In the genomic region with DNA sequence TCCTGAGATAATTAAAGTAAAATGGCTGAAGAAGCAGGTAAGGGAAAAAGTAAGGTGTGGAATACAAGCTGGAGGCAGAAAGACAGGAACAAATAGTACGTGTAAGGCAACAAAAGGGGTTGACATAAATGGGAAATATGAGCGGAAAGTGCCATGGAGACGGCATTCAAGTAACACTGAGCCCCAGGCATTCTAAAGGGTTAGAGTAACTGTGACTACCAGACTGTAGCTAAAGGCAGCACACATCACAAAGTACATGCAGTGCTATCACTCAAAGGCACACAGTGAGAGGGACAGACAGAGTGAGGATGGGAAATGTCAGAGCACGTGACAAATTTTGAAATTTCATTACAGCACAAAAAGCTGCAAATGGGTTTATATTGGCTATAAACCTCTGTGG, we compare ENCODE assay signal across 1 cellular context.
TF ChIP-seq lines count a peak whose summit lies in the region.

No MANE protein-coding gene starts in this region.

TF ChIP-seq in GM12878, 131 proteins besides CTCF, POLR2A, EP300 and RAD21:
- TF ChIP-seq, protein P1, sequence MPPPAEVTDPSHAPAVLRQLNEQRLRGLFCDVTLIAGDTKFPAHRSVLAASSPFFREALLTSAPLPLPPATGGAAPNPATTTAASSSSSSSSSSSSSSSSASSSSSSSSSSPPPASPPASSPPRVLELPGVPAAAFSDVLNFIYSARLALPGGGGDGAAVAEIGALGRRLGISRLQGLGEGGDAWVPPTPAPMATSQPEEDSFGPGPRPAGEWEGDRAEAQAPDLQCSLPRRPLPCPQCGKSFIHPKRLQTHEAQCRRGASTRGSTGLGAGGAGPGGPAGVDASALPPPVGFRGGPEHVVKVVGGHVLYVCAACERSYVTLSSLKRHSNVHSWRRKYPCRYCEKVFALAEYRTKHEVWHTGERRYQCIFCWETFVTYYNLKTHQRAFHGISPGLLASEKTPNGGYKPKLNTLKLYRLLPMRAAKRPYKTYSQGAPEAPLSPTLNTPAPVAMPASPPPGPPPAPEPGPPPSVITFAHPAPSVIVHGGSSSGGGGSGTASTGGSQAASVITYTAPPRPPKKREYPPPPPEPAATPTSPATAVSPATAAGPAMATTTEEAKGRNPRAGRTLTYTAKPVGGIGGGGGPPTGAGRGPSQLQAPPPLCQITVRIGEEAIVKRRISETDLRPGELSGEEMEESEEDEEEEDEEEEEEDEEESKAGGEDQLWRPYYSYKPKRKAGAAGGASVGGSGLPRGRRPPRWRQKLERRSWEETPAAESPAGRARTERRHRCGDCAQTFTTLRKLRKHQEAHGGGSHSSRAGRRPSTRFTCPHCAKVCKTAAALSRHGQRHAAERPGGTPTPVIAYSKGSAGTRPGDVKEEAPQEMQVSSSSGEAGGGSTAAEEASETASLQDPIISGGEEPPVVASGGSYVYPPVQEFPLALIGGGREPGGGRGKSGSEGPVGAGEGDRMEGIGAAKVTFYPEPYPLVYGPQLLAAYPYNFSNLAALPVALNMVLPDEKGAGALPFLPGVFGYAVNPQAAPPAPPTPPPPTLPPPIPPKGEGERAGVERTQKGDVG (CRISPR knock-in tag; IDR thresholded peaks at IDR 0.05), result no peak
- TF ChIP-seq NRF1 (conservative IDR thresholded peaks at IDR 0.05; ENCODE audit: low read depth, low read length) (no peak), FOXM1 (IDR thresholded peaks at IDR 0.05; ENCODE audit: low read depth, low read length) (no peak), BRCA1 (IDR thresholded peaks at IDR 0.05; ENCODE audit: low read depth, low read length) (no peak), JUND (IDR thresholded peaks at IDR 0.05; ENCODE audit: low read depth, low read length) (no peak), ZNF217 (IDR thresholded peaks at IDR 0.05) (no peak), SIX5 (IDR thresholded peaks at IDR 0.05; ENCODE audit: low read depth, low read length, severe bottlenecking) (no peak), PAX8 (IDR thresholded peaks at IDR 0.05) (no peak), STAT3 (IDR thresholded peaks at IDR 0.05; ENCODE audit: low read depth, low read length) (no peak), SREBF1 (IDR thresholded peaks at IDR 0.05; ENCODE audit: low read length) (no peak), SMAD5 (IDR thresholded peaks at IDR 0.05; ENCODE audit: low read depth) (no peak), EED (IDR thresholded peaks at IDR 0.05; ENCODE audit: low read depth) (no peak), NR2F1 (conservative IDR thresholded peaks at IDR 0.05) (no peak)
- TF ChIP-seq, protein P2, sequence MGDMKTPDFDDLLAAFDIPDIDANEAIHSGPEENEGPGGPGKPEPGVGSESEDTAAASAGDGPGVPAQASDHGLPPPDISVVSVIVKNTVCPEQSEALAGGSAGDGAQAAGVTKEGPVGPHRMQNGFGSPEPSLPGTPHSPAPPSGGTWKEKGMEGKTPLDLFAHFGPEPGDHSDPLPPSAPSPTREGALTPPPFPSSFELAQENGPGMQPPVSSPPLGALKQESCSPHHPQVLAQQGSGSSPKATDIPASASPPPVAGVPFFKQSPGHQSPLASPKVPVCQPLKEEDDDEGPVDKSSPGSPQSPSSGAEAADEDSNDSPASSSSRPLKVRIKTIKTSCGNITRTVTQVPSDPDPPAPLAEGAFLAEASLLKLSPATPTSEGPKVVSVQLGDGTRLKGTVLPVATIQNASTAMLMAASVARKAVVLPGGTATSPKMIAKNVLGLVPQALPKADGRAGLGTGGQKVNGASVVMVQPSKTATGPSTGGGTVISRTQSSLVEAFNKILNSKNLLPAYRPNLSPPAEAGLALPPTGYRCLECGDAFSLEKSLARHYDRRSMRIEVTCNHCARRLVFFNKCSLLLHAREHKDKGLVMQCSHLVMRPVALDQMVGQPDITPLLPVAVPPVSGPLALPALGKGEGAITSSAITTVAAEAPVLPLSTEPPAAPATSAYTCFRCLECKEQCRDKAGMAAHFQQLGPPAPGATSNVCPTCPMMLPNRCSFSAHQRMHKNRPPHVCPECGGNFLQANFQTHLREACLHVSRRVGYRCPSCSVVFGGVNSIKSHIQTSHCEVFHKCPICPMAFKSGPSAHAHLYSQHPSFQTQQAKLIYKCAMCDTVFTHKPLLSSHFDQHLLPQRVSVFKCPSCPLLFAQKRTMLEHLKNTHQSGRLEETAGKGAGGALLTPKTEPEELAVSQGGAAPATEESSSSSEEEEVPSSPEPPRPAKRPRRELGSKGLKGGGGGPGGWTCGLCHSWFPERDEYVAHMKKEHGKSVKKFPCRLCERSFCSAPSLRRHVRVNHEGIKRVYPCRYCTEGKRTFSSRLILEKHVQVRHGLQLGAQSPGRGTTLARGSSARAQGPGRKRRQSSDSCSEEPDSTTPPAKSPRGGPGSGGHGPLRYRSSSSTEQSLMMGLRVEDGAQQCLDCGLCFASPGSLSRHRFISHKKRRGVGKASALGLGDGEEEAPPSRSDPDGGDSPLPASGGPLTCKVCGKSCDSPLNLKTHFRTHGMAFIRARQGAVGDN (IDR thresholded peaks at IDR 0.05), result no peak
